16 cellular contexts compared by ENCODE assay signal in the genomic region with DNA sequence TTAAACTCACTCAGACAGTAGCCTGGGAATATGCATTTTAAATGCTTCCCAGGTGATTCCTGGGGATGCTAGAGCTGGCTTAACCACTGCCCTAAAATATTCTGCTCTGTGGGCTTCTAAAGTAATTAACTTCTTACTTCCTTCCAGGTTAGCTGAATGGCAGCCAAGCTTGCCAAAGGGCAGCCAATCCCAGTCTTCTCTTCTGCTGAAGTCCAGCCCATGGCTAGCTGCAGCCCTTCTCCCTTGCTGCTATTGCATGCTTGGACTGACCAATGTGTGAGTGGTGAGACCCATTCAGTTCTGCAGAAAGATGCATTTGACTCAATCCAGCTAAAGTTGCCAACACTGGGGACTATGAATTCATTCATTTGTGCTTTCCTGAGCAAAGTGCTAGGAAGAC.
"Had no signal": no experiment of that assay in that cellular context is flagged by ENCODE, and none has a peak within 500 bp of the region (broad histone marks: within the 10 kb centered on the region; RNA-seq: fewer than 3 reads in every experiment).

No MANE protein-coding gene starts in this region.

- H3K4me3 Mint-ChIP-seq: activated CD4-positive, alpha-beta memory T cell treated with anti-CD3 and anti-CD28 coated beads, Interleukin-2, amount 10 ng/mL, durations not matched to agents 7 days and 5 days; activated naive CD4-positive, alpha-beta T cell treated with anti-CD3 and anti-CD28 coated beads, Interleukin-2, amount 50 U/mL, for 24 hours; activated T-cell treated with anti-CD3 and anti-CD28 coated beads, Interleukin-2, amount 50 U/mL, for 4 hours; nephron progenitor cell had no signal

- H3K9me3 ChIP-seq: prostate gland, right lobe of liver had no signal

- H3K27ac Mint-ChIP-seq: activated CD4-positive, alpha-beta memory T cell treated with anti-CD3 and anti-CD28 coated beads, Interleukin-2, amount 10 ng/mL, durations not matched to agents 7 days and 5 days; activated naive CD4-positive, alpha-beta T cell treated with anti-CD3 and anti-CD28 coated beads, Interleukin-2, amount 50 U/mL, for 24 hours; nephron progenitor cell had no signal

- H3K27me3 Mint-ChIP-seq: activated CD4-positive, alpha-beta memory T cell treated with anti-CD3 and anti-CD28 coated beads, Interleukin-2, amount 10 ng/mL, durations not matched to agents 7 days and 5 days had no signal

- H3K27me3 ChIP-seq: adrenal gland, cardiac muscle cell, right lobe of liver had no signal

- ATAC-seq: activated T-cell treated with anti-CD3 and anti-CD28 coated beads, Interleukin-2, amount 50 U/mL, for 4 hours; esophagus mucosa; left ventricle myocardium superior; right lobe of liver; stimulated activated naive CD8-positive, alpha-beta T cell treated with anti-CD3 and anti-CD28 coated beads, Interleukin-15, Interleukin-2, amounts not matched to agents 100 U/mL and 50 U/mL, for 24 hours had no signal

- H3K4me1 Mint-ChIP-seq: activated CD4-positive, alpha-beta memory T cell treated with anti-CD3 and anti-CD28 coated beads, Interleukin-2, amount 10 ng/mL, durations not matched to agents 7 days and 5 days; activated naive CD4-positive, alpha-beta T cell treated with anti-CD3 and anti-CD28 coated beads, Interleukin-2, amount 50 U/mL, for 24 hours had no signal

- DNase-seq: activated CD4-positive, alpha-beta memory T cell treated with anti-CD3 and anti-CD28 coated beads, Interleukin-2, amount 10 ng/mL, durations not matched to agents 7 days and 5 days; activated CD4-positive, alpha-beta T cell treated with anti-CD3 and anti-CD28 coated beads for 4 hours; activated effector memory CD4-positive, alpha-beta T cell treated with Interleukin-2 at 50 U/mL for 16 hours; activated T-cell treated with anti-CD3 and anti-CD28 coated beads, Interleukin-2, amount 50 U/mL, for 4 hours; left ventricle myocardium superior; mesendoderm; nephron progenitor cell; right lobe of liver; SK-N-SH; stimulated activated naive CD8-positive, alpha-beta T cell treated with anti-CD3 and anti-CD28 coated beads, Interleukin-15, Interleukin-2, amounts not matched to agents 100 U/mL and 50 U/mL, for 24 hours; WERI-Rb-1 had no signal

- H3K36me3 Mint-ChIP-seq: activated naive CD4-positive, alpha-beta T cell treated with anti-CD3 and anti-CD28 coated beads, Interleukin-2, amount 50 U/mL, for 24 hours had no signal

- H3K4me1 ChIP-seq: adrenal gland, prostate gland, right lobe of liver had no signal

- H3K27ac ChIP-seq: adrenal gland, cardiac muscle cell, prostate gland, right lobe of liver, WERI-Rb-1 had no signal

- H3K4me3 ChIP-seq: adrenal gland, cardiac muscle cell, prostate gland, right lobe of liver had no signal

- H3K36me3 ChIP-seq: adrenal gland, cardiac muscle cell, prostate gland, right lobe of liver, WERI-Rb-1 had no signal
